8 cellular contexts compared by ENCODE assay signal in the genomic region with DNA sequence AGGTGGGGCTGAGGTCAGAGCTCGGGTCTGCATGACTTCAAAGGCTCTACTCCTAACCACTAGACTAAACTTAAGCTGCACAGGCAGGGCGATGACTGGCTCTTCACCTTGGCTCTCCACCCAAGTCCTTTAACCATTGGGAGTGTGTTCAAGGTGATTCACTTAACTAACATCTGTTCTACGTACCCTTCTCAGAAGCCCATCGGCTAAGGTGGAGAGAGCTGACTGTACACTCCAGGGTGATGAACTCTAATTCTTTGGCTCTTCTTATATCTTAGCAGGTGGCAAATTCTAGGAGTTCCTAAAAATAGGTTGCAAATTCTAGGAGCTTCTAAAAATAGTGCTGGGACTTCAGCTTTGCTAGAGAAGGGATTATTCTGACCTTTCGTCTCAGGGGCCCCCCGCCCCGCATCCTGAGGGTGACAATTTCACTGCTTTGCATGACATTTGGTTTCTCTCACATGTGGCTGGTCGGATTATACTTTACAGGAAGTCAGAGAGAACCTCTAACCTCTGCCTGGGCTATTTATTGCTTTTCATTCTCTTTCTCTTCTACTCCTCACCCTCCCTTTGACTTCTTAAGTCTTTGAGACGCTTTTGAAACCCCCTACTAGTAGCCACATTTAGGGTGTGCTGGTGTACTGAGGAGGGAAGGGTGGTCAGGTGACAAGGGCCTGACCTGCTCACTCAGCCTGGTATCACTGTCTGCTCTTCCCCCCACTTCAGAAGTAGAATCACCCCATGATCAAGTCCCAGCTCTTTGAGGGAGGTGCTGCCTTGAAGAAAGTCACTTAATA. TPM values are rescaled to one million over a fixed set of nuclear protein-coding genes. Genes with fewer than 3 reads are reported as not detected.
DNase-seq lines count a peak whose midpoint lies in the region; ATAC-seq and TF ChIP-seq lines count a peak whose summit lies in the region.

No MANE protein-coding gene starts in this region.

- 83 to 87% methylated on average over 9 of the region's 9 CpGs for WGBS in GM23248 (ENCODE audit: low coverage in 1 of 2, low lambda C conversion rate in 2 of 2, missing lambda C conversion rate in 2 of 2), 2 experiments

- H3K79me2 ChIP-seq in SU-DHL-6 (ENCODE audit: insufficient read depth, low read length) (no peaks in the 10 kb centered on the region), GM23248 (ENCODE audit: insufficient read depth) (no peaks in the 10 kb centered on the region)

- H3K4me2 ChIP-seq in SU-DHL-6 (ENCODE audit: low read depth, low read length, poor library complexity, severe bottlenecking) (peak overlapping the region; percentile 24), GM23248 (ENCODE audit: unreplicated experiment) (no peak overlapping the region)

- DNase-seq in immature natural killer cell (peak; percentile 62 to 69 (median 66)), GM23248 (no peak), inferior parietal cortex (ENCODE audit: extremely low spot score) (no peak), putamen (ENCODE audit: low spot score) (no peak), NOMO-1 (lab: John Stamatoyannopoulos, UW; ENCODE audit: unreplicated experiment in 2 of 2) (no peak)

- peak overlapping the region; percentile 69 to 87 (median 82) for H3K4me3 Mint-ChIP-seq in immature natural killer cell

- H3K4me1 ChIP-seq in GM23248 (ENCODE audit: insufficient read depth) = peaks cover 4% of the 10 kb centered on the region

- TF ChIP-seq CTCF in SU-DHL-6 (IDR thresholded peaks at IDR 0.05; ENCODE audit: insufficient read depth, low read length, poor library complexity, severe bottlenecking) = no peak

- H3K27me3 Mint-ChIP-seq in immature natural killer cell (ENCODE audit: low read depth in 3 of 3) = peaks cover 0 to 4% (median 2%) of the 10 kb centered on the region in 3 donors

- H3K9ac ChIP-seq in SU-DHL-6 (ENCODE audit: low read length) (no peak overlapping the region), GM23248 (no peak overlapping the region)

- peak overlapping the region; percentile 80 to 95 (median 94) for H3K27ac Mint-ChIP-seq in immature natural killer cell

- no peak overlapping the region for H3K4me3 ChIP-seq in SU-DHL-6 (ENCODE audit: insufficient read depth, low read length, poor library complexity, severe bottlenecking)
- no peak overlapping the region for H3K4me3 ChIP-seq in GM23248

- no peaks in the 10 kb centered on the region for H3K36me3 ChIP-seq in SU-DHL-6 (ENCODE audit: low read length)
- no peaks in the 10 kb centered on the region for H3K36me3 ChIP-seq in GM23248 (ENCODE audit: low read depth)

- no peaks in the 10 kb centered on the region for H3K9me2 ChIP-seq in SU-DHL-6 (replicated peaks; ENCODE audit: insufficient read depth, low read length)
- H3K9me2 ChIP-seq in GM23248 (ENCODE audit: insufficient read depth) = no peaks in the 10 kb centered on the region

- H3K9me3 Mint-ChIP-seq in immature natural killer cell = peaks cover 0 to 1% (median 0%) of the 10 kb centered on the region in 6 donors

- TF ChIP-seq POLR2A in GM18526 (IDR thresholded peaks at IDR 0.05; ENCODE audit: extremely low read depth, insufficient read length) = peak; percentile 31

- H3K27me3 ChIP-seq in SU-DHL-6 (ENCODE audit: low read length) (no peaks in the 10 kb centered on the region), GM23248 (replicated peaks; ENCODE audit: insufficient read depth) (no peaks in the 10 kb centered on the region)

- H4K20me1 ChIP-seq in SU-DHL-6 (ENCODE audit: low read depth, low read length) = no peaks in the 10 kb centered on the region
- H4K20me1 ChIP-seq in GM23248 (ENCODE audit: insufficient read depth) = no peaks in the 10 kb centered on the region

- peaks cover 61 to 70% of the 10 kb centered on the region in 2 donors for H3K4me1 Mint-ChIP-seq in immature natural killer cell

- H3K9me3 ChIP-seq in SU-DHL-6 (ENCODE audit: insufficient read depth, low read length) (no peaks in the 10 kb centered on the region), GM23248 (ENCODE audit: low read depth) (no peaks in the 10 kb centered on the region)

- H3K36me3 Mint-ChIP-seq in immature natural killer cell = no peaks in the 10 kb centered on the region

- H3K27ac ChIP-seq in SU-DHL-6 (ENCODE audit: low read depth, low read length) = peak overlapping the region; percentile 3; the same call in 1 of the 2 replicates
- H3K27ac ChIP-seq in GM23248 = no peak overlapping the region

- in situ Hi-C loops in GM23248 (cut with MboI) = no loop called here

- H3F3A ChIP-seq in SU-DHL-6 (ENCODE audit: insufficient read depth) (no peaks in the 10 kb centered on the region), GM23248 (ENCODE audit: insufficient read depth) (0 out of 2 replicates have a peak, but pooled peaks cover 3% of the 10 kb centered on the region)

- peak overlapping the region; percentile 19 for H2AFZ ChIP-seq in SU-DHL-6 (ENCODE audit: low read depth, low read length, severe bottlenecking)
- no peak overlapping the region for H2AFZ ChIP-seq in GM23248

- peak; percentile 81 for ATAC-seq in HG02798 (IDR thresholded peaks at IDR 0.05; ENCODE audit: poor library complexity, unreplicated experiment)

RNA-seq across cellular contexts. Expression of a gene that starts 55.5 kb away (rescaled TPM):
- polyA plus RNA-seq in immature natural killer cell (10 to 100 TPM; 25.3 to 77.0 (median 33.0) TPM), GM23248 (2016; fragmentation: Nextera tagmentation; extraction: Ambion mirVana) (3.5 and 3.9 TPM in 2 replicates)
- 2.7 and 3.8 TPM in 2 replicates for total RNA-seq in GM23248 (2014; rRNA removed; shearing (Covaris generic))

Comparison
In these comparisons a context has a peak if more than half of its experiments do, and no peak if none do; other contexts are left out.
1. DNase-seq: peak in immature natural killer cell (3 of 3); none in GM23248 (single experiment), inferior parietal cortex (single experiment), putamen (single experiment) and NOMO-1 (0 of 2).